10 cellular contexts compared by ENCODE assay signal in the genomic region with DNA sequence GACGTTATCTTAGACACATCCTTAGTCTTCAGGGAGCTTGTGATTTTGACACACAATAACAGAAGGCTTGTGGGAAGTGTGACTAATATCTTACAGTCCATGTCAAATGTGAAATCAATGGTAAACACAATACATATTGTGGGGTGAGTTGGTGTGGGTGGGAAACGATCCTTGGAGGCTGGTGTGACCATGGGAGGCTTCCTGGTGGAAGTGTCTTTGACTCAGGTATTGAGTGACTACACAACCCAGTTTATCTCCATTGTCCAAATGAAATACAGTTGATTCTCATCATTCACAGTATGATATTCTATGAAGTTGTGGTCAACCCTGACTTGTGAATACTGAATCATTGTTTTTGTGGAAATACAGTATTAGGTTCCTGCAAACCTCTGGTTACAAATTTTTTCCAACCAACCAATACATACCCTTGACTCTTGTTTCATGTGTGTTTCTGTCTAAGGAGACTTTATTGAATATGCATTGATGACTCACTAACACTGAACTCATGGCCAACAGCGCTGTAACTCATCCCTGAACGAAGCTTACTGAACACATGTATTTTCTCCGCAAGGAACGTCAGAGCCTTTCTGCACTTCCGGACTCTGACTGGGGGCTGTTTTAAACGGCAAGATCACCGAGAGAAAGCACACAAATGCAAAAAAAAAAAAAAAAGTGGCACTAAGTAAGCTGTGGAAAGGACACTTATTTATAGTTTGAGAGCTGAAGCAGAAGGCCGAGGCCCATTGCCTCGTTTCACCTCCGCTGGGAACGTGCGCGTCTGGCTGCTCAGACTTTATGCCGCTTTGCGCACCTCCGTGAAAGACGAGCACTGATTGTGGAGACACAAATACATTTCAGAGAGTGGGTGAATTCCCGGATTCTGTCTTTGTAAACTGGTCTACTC. TPM values are rescaled to one million over a fixed set of nuclear protein-coding genes. Genes with fewer than 3 reads are reported as not detected.
DNase-seq lines count a peak whose midpoint lies in the region; ATAC-seq, FAIRE-seq and TF ChIP-seq lines count a peak whose summit lies in the region.
"Had no signal": no experiment of that assay in that cellular context is flagged by ENCODE, and none has a peak within 500 bp of the region (broad histone marks: within the 10 kb centered on the region; RNA-seq: fewer than 3 reads in every experiment).

No MANE protein-coding gene starts in this region.

- ATAC-seq in HG02938 (IDR thresholded peaks at IDR 0.05; ENCODE audit: unreplicated experiment) (peak; percentile 37), GM12878 (peak; percentile 61)

- TF ChIP-seq RAD21 in GM12878 (IDR thresholded peaks at IDR 0.05; ENCODE audit: insufficient read depth, low read depth, low read length): no peak

- POLR2A ChIA-PET in GM10248 (lab: Yijun Ruan, JAX): no interaction called here
- POLR2A ChIA-PET in GM12878 (lab: Charles Lee): interaction anchor here (0.7 to 1.1 kb wide), 2 partner anchors 8 to 1012 kb away, joined by 3 to 4 read pairs; no protein-coding TSS in a partner anchor

- peak in 1 of 2 experiments; percentile 45; a peak in 1 of 4 replicates for TF ChIP-seq EP300 in GM12878 (IDR thresholded peaks at IDR 0.05; ENCODE audit: borderline replicate concordance in 1 of 2, control insufficient read depth in 1 of 2, low read depth in 2 of 2, low read length in 2 of 2)

- WGBS in GM12878 (ENCODE audit: insufficient coverage, insufficient replicate concordance, low lambda C conversion rate, missing lambda C conversion rate): 84% methylated on average over 20 of the region's 20 CpGs

- H3K27ac ChIP-seq in GM12878 (ENCODE audit: control insufficient read depth, insufficient read depth) (no peak overlapping the region), neural progenitor cell (no peak overlapping the region)

- H3K36me3 ChIP-seq in GM12878 (ENCODE audit: control insufficient read depth in 2 of 2, insufficient read depth in 2 of 2, low read length in 1 of 2) (no peaks in the 10 kb centered on the region), neural progenitor cell (no peaks in the 10 kb centered on the region)

- intact Hi-C loops in GM12878 (cut with micrococcal nuclease; ENCODE audit: unreplicated experiment): no loop called here

- H3K27me3 ChIP-seq in GM12878 (replicated peaks in 1 of 2; ENCODE audit: control insufficient read depth in 2 of 2, insufficient read depth in 2 of 2, low read length in 1 of 2): no peaks in the 10 kb centered on the region
- H3K27me3 ChIP-seq in neural progenitor cell: no peaks in the 10 kb centered on the region

- H4K20me1 ChIP-seq in GM12878 (ENCODE audit: control insufficient read depth, insufficient read depth): no peaks in the 10 kb centered on the region
- peaks cover 8% of the 10 kb centered on the region for H4K20me1 ChIP-seq in neural progenitor cell (ENCODE audit: low read depth)

- TF ChIP-seq CTCF in GM10248 (IDR thresholded peaks at IDR 0.05; ENCODE audit: control extremely low read depth, extremely low read depth, low read depth, missing control alignments): no peak
- no peak for TF ChIP-seq CTCF in GM12878 (IDR thresholded peaks at IDR 0.05 in 2 of 3, conservative IDR thresholded peaks at IDR 0.05 in 1 of 3; ENCODE audit: control insufficient read depth in 2 of 3, extremely low read depth in 1 of 3, insufficient read depth in 1 of 3, low read depth in 3 of 3, low read length in 3 of 3)
- no peak for TF ChIP-seq CTCF in neural progenitor cell (IDR thresholded peaks at IDR 0.05)

- H3K4me1 Mint-ChIP-seq in neural progenitor cell: peaks cover 44% of the 10 kb centered on the region

- H3K4me3 ChIP-seq in GM12878 (no peak overlapping the region), neural progenitor cell (no peak overlapping the region)

- DNase-seq in GM10248 (ENCODE audit: extremely low spot score) (peak; percentile 56), GM12878 (ENCODE audit: low read depth, low spot score) (no peak), neural progenitor cell (ENCODE audit: low spot score) (no peak), NCI-H2227 treated with DMSO at 0.1 percent for 48 hours (lab: John Stamatoyannopoulos, UW) (no peak), NCI-H146 treated with DMSO at 0.1 percent for 48 hours (lab: John Stamatoyannopoulos, UW; ENCODE audit: unreplicated experiment) (no peak), NCI-H187 treated with DMSO at 0.1 percent for 48 hours (lab: John Stamatoyannopoulos, UW) (no peak), NCI-H1105 (lab: John Stamatoyannopoulos, UW) (no peak)
- DNase-seq: DND-41 had no signal

- CTCF ChIA-PET in GM10248 (lab: Yijun Ruan, JAX): interaction anchor here (1.6 kb wide), 1 partner anchor 27 kb away, joined by 3 read pairs; no protein-coding TSS in a partner anchor
- CTCF ChIA-PET in GM12878 (lab: Yijun Ruan, JAX): interaction anchor here (0.6 to 1.2 kb wide), 5 partner anchors 9 to 71 kb away, joined by 3 to 4 read pairs (median 3); no protein-coding TSS in a partner anchor

- TF ChIP-seq POLR2A in GM12878 (IDR thresholded peaks at IDR 0.05; ENCODE audit: low read depth, low read length): no peak

- peak overlapping the region; percentile 26 for H3K27ac Mint-ChIP-seq in neural progenitor cell

- RAD21 ChIA-PET in GM12878 (lab: Charles Lee; ENCODE audit: unreplicated experiment): interaction anchor here (0.7 to 1.6 kb wide), 2 partner anchors 12 to 55 kb away, joined by 3 read pairs; no protein-coding TSS in a partner anchor

- no peaks in the 10 kb centered on the region for H3K36me3 Mint-ChIP-seq in neural progenitor cell

- H3K4me1 ChIP-seq in GM12878 (ENCODE audit: control insufficient read depth, insufficient read depth, low read length) (peaks cover 52% of the 10 kb centered on the region), neural progenitor cell (peaks cover 21% of the 10 kb centered on the region)

- H3K9ac ChIP-seq in GM12878 (ENCODE audit: control insufficient read depth, insufficient read depth, low read length) (no peak overlapping the region), neural progenitor cell (no peak overlapping the region)

- H2AFZ ChIP-seq in GM12878 (ENCODE audit: control insufficient read depth, low read depth, low read length) (no peak overlapping the region), neural progenitor cell (replicated peaks) (no peak overlapping the region)

- H3K9me3 ChIP-seq in GM12878 (replicated peaks; ENCODE audit: control insufficient read depth, insufficient read depth, low read length) (no peaks in the 10 kb centered on the region), neural progenitor cell (ENCODE audit: low read depth) (no peaks in the 10 kb centered on the region)

- H3K9me3 Mint-ChIP-seq in neural progenitor cell: no peaks in the 10 kb centered on the region
- H3K9me3 Mint-ChIP-seq: IgD-negative memory B cell had no signal

- no peak overlapping the region for H3K4me3 Mint-ChIP-seq in neural progenitor cell
- H3K4me3 Mint-ChIP-seq: IgD-negative memory B cell had no signal

- FAIRE-seq in GM12878 (lab: Jason Lieb, UNC): no peak

- H3K27me3 Mint-ChIP-seq in neural progenitor cell (ENCODE audit: insufficient read depth, low read depth): peaks cover 8% of the 10 kb centered on the region

- SMC1A ChIA-PET in GM12878 (lab: Charles Lee; ENCODE audit: uncharacterized antibody, unreplicated experiment): interaction anchor here (0.6 to 1.5 kb wide), 4 partner anchors 8 to 1124 kb away, joined by 3 to 5 read pairs (median 3); no protein-coding TSS in a partner anchor

- in situ Hi-C loops in GM12878 (cut with MboI): no loop called here

- peaks cover 21% of the 10 kb centered on the region for H3F3A ChIP-seq in neural progenitor cell (ENCODE audit: low read depth)

- H3K4me2 ChIP-seq in GM12878 (ENCODE audit: control insufficient read depth, insufficient read depth) (no peak overlapping the region), neural progenitor cell (no peak overlapping the region)

- H3K79me2 ChIP-seq in GM12878 (ENCODE audit: control insufficient read depth, insufficient read depth, low read length) (no peaks in the 10 kb centered on the region), neural progenitor cell (ENCODE audit: low read depth) (no peaks in the 10 kb centered on the region)

- BruUV-seq in GM12878 (replicated peaks; lab: Mats Ljungman, UMichigan): no TSS peak

TF ChIP-seq in GM12878, 131 proteins besides CTCF, POLR2A, EP300 and RAD21 (continues in another document):
- TF ChIP-seq SUZ12 (IDR thresholded peaks at IDR 0.05; ENCODE audit: unreplicated experiment): no peak
- TF ChIP-seq POLR2AphosphoS2 (IDR thresholded peaks at IDR 0.05; ENCODE audit: low read depth, low read length): no peak
- TF ChIP-seq, protein P1, sequence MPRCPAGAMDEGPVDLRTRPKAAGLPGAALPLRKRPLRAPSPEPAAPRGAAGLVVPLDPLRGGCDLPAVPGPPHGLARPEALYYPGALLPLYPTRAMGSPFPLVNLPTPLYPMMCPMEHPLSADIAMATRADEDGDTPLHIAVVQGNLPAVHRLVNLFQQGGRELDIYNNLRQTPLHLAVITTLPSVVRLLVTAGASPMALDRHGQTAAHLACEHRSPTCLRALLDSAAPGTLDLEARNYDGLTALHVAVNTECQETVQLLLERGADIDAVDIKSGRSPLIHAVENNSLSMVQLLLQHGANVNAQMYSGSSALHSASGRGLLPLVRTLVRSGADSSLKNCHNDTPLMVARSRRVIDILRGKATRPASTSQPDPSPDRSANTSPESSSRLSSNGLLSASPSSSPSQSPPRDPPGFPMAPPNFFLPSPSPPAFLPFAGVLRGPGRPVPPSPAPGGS (IDR thresholded peaks at IDR 0.05; ENCODE audit: borderline replicate concordance, insufficient read depth, low read depth, low read length, poor library complexity, severe bottlenecking): peak; percentile 88
- peak; percentile 89 for TF ChIP-seq EED (IDR thresholded peaks at IDR 0.05; ENCODE audit: low read depth)
- no peak for TF ChIP-seq ZNF274 (IDR thresholded peaks at IDR 0.05; ENCODE audit: insufficient read depth, insufficient read length)

RNA-seq across cellular contexts. Expression of gene CLMN, which starts 58.9 kb away (rescaled TPM):
- total RNA-seq in GM12878 (2013; cell fraction: nucleolus; rRNA removed): 113 and 120 TPM in 2 replicates
- total RNA-seq in GM12878 (2014; rRNA removed) (13.1 and 13.6 TPM in 2 replicates), GM12878 (2014; rRNA removed; fragmentation: Illumina TruSeq; extraction: Trizol) (19.9 and 20.3 TPM in 2 replicates), GM12878 (2021) (40.2 and 40.4 TPM in 2 replicates), neural progenitor cell (ENCODE audit: low replicate concordance) (6.3 and 6.7 TPM in 2 replicates)
- polyA plus RNA-seq in GM12878 (2011; ENCODE audit: low read depth): 7.5 TPM
- polyA plus RNA-seq in GM12878 (2011; rRNA removed) (10.2 and 12.1 TPM in 2 replicates), GM12878 (2014; fragmentation: Illumina TruSeq; extraction: Trizol) (21.0 and 24.3 TPM in 2 replicates), GM12878 (2014; fragmentation: Nextera tagmentation; extraction: Ambion mirVana) (10 to 100 TPM in 1 of 2 experiments, 1 to 10 TPM in 1; 7.8 to 13.1 TPM), GM12878 (2014; rRNA removed) (15.6 and 16.8 TPM in 2 replicates), GM12878 (2016; fragmentation: Nextera tagmentation; extraction: Ambion mirVana) (10 to 100 TPM; 26.1 to 49.3 TPM)
- polyA plus RNA-seq in GM12878 (2011; cell fraction: cytosol; rRNA removed): 6.8 and 7.1 TPM in 2 replicates
- polyA plus RNA-seq in GM12878 (2011; cell fraction: nucleus; rRNA removed): 28.8 and 37.1 TPM in 2 replicates
- 10.5 and 13.6 TPM in 2 replicates for polyA plus RNA-seq in GM12878 (2012)
- 8.2 and 11.1 TPM in 2 replicates for polyA minus RNA-seq in GM12878 (2011; rRNA and poly(A)+ RNA removed)
- 3.2 and 4.5 TPM in 2 replicates for polyA minus RNA-seq in GM12878 (2011; cell fraction: cytosol; rRNA and poly(A)+ RNA removed)
- polyA minus RNA-seq in GM12878 (2011; cell fraction: nucleus; rRNA and poly(A)+ RNA removed): 11.0 and 12.8 TPM in 2 replicates
